Comparison of ENCODE assay signal across 8 cellular contexts in genomic region chr1:16236495-16237342, GRCh38. TPM values are rescaled to one million over a fixed set of nuclear protein-coding genes. Genes with fewer than 3 reads are reported as not detected.
DNase-seq lines count a peak whose midpoint lies in the region; ATAC-seq and TF ChIP-seq lines count a peak whose summit lies in the region.

Gene CPLANE2, minus strand, starts transcription at chr1:16237183. Its CDS starts 441 bp downstream, at chr1:16236742.

- ATAC-seq in GM19043 (IDR thresholded peaks at IDR 0.05; ENCODE audit: low read depth, unreplicated experiment) (peak; percentile 85), HG03342 (IDR thresholded peaks at IDR 0.05; ENCODE audit: unreplicated experiment) (peak; percentile 75)

- TF ChIP-seq CTCF in AG09309 (IDR thresholded peaks at IDR 0.05; ENCODE audit: control insufficient read depth, insufficient read depth, low read depth, low read length, missing control alignments) = no peak

- peak; percentile 53 for DNase-seq in AG09309 (ENCODE audit: low read depth)
- peak; percentile 92 to 96 for DNase-seq in NCI-H446 (lab: John Stamatoyannopoulos, UW)
- peak; percentile 94 for DNase-seq in activated CD4-positive, alpha-beta T cell treated with anti-CD3 and anti-CD28 coated beads for 1 hour
- DNase-seq in cerebellum (ENCODE audit: low spot score) = peak; percentile 96
- DNase-seq in kidney tubule cell (ENCODE audit: low spot score) = peak; percentile 93
- peak; percentile 88 to 95 (median 92) for DNase-seq in stimulated activated CD4-positive, alpha-beta T cell treated with anti-CD3 and anti-CD28 coated beads, Interleukin-1b, Interleukin-23, amount 100 ng/mL, for 24 hours (ENCODE audit: low read depth in 4 of 4, low spot score in 1 of 4)

- peak within 1 kb of the TSS; percentile 57 for H3K4me3 ChIP-seq in AG09309 (ENCODE audit: control insufficient read depth, low read depth, low read length)

RNA-seq across cellular contexts. Expression of gene CPLANE2, which starts in this region (rescaled TPM):
- total RNA-seq in cerebellum = 10.1 TPM

Comparison
In these comparisons a context has a peak if more than half of its experiments do, and no peak if none do; other contexts are left out.
1. Peak in every context shown above with its lines: DNase-seq, ATAC-seq and H3K4me3 ChIP-seq.